1 cellular context compared by ENCODE assay signal in the genomic region with DNA sequence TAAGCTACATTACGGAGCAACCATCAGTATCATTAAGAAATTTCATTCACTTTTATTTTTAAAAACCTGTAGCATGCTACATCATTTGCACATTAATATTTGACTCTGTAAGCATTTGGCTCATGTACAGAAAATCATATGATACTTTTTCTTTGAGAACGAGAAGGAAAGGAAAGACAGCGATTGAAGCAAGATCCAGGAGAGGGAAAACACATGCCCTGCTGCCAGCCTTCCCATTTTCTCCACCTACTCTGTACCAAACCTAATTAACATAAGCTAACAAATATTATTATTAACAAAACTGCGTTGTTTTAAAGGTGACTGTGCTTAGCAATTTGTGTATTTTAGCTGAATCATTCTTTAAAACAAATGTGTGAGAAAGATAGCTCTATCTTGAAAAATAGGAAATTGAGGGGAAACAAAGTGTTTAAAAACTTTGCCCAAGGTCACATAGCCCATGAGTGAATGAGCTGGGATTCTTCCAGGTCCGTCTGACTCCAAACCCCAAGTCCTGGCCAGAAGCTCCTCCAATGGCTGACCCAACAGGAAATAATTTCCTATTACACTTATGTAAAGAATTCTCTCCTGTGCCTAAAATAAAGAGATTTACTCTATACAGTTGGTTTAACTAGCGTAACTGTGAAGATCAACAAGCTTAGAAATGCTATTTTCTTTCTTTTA.
TF ChIP-seq lines count a peak whose summit lies in the region.

No MANE protein-coding gene starts in this region.

TF ChIP-seq in HepG2, 621 proteins besides CTCF, POLR2A, EP300 and RAD21:
- TF ChIP-seq SMAD1 (CRISPR knock-in tag; IDR thresholded peaks at IDR 0.05; ENCODE audit: borderline replicate concordance, low read depth) (no peak), U2AF2 (IDR thresholded peaks at IDR 0.05; ENCODE audit: low read depth, low read length) (no peak), SRSF9 (IDR thresholded peaks at IDR 0.05; ENCODE audit: borderline replicate concordance, insufficient read depth, low read depth, low read length, poor library complexity, severe bottlenecking) (no peak), SNAPC2 (CRISPR knock-in tag; IDR thresholded peaks at IDR 0.05) (no peak), JDP2 (CRISPR knock-in tag; IDR thresholded peaks at IDR 0.05; ENCODE audit: borderline replicate concordance) (no peak), ZNF383 (CRISPR knock-in tag; IDR thresholded peaks at IDR 0.05; ENCODE audit: borderline replicate concordance) (no peak)
TF ChIP-seq in HepG2: peak in this region for 0.
